ENCODE assay signal across 18 cellular contexts in the genomic region with DNA sequence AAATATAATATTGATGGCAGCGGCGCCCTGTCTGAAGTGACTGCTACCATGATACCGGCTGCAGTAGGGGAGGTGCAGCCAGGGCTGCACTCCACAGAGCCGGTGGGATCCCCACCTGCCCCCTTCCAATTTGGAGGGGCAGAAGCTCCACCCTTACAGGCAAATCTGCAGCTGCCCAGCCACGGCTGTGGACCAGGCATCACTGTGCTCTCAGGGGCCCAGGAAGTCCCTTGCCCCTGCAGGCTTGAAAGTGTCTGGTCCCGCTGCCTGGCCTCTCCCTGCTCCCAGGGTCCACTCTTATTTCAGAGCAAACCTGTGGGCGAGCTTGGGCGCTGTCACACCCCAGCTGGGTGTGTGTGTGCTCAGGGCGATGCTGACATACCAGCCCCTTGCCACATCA.
DNase-seq lines count a peak whose midpoint lies in the region; ATAC-seq lines count a peak whose summit lies in the region.
"Had no signal": no experiment of that assay in that cellular context is flagged by ENCODE, and none has a peak within 500 bp of the region (broad histone marks: within the 10 kb centered on the region; RNA-seq: fewer than 3 reads in every experiment).

No MANE protein-coding gene starts in this region.

- no peak overlapping the region for H3K4me3 Mint-ChIP-seq in stimulated activated naive CD8-positive, alpha-beta T cell treated with anti-CD3 and anti-CD28 coated beads, Interleukin-15, amount 100 ng/mL, for 72 hours
- H3K4me3 Mint-ChIP-seq in stimulated activated effector memory CD8-positive, alpha-beta T cell treated with anti-CD3 and anti-CD28 coated beads, Interleukin-12 subunit alpha, Interleukin-12 subunit beta, amount 100 ng/mL, for 72 hours, result no peak overlapping the region
- H3K4me3 Mint-ChIP-seq in activated T-helper 2 cell treated with anti-CD3 and anti-CD28 coated beads, Interferon-gamma antibody, Interleukin-2, Interleukin-4, amounts not matched to agents 10 μg/mL and 5 μg/mL and 100 μg/mL, durations not matched to agents 14 hours and 24 hours and 36 hours (ENCODE audit: low read depth), result no peak overlapping the region
- H3K4me3 Mint-ChIP-seq: CD14-positive monocyte; CD8-positive, alpha-beta T cell; H9 had no signal

- no peak for DNase-seq in stimulated activated naive CD8-positive, alpha-beta T cell treated with anti-CD3 and anti-CD28 coated beads, Interleukin-15, amount 100 ng/mL, for 72 hours
- no peak for DNase-seq in stimulated activated naive CD8-positive, alpha-beta T cell treated with anti-CD3 and anti-CD28 coated beads, Interleukin-15, Interleukin-2, amounts not matched to agents 100 U/mL and 50 U/mL, for 24 hours
- DNase-seq in neuronal stem cell (ENCODE audit: low spot score) (no peak), CD1c-positive myeloid dendritic cell (ENCODE audit: extremely low spot score) (no peak)
- DNase-seq in stimulated activated effector memory CD8-positive, alpha-beta T cell treated with anti-CD3 and anti-CD28 coated beads, Interleukin-12 subunit alpha, Interleukin-12 subunit beta, amount 100 ng/mL, for 72 hours (ENCODE audit: low spot score in 2 of 2), result no peak
- no peak for DNase-seq in stimulated activated CD4-positive, alpha-beta T cell treated with anti-CD3 and anti-CD28 coated beads, Interleukin-1b, Interleukin-23, amount 100 ng/mL, for 48 hours
- DNase-seq in activated T-helper 2 cell treated with anti-CD3 and anti-CD28 coated beads, Interferon-gamma antibody, Interleukin-2, Interleukin-4, amounts not matched to agents 10 μg/mL and 5 μg/mL and 100 μg/mL, durations not matched to agents 14 hours and 24 hours and 36 hours (ENCODE audit: low spot score), result no peak
- DNase-seq: 8988T; Calu3; CD8-positive, alpha-beta T cell; DMS79 treated with DMSO at 0.1 percent for 48 hours; GF-D8; GOT3; H9 had no signal

- no peak overlapping the region for H3K4me3 ChIP-seq in neuronal stem cell (ENCODE audit: low read length in 2 of 2)
- H3K4me3 ChIP-seq: BLaER1, GM12878 had no signal

- no peak overlapping the region for H4K8ac ChIP-seq in neuronal stem cell (ENCODE audit: low read depth, low read length)

- no peak overlapping the region for H3K27ac Mint-ChIP-seq in stimulated activated naive CD8-positive, alpha-beta T cell treated with anti-CD3 and anti-CD28 coated beads, Interleukin-15, amount 100 ng/mL, for 72 hours
- no peak overlapping the region for H3K27ac Mint-ChIP-seq in stimulated activated effector memory CD8-positive, alpha-beta T cell treated with anti-CD3 and anti-CD28 coated beads, Interleukin-12 subunit alpha, Interleukin-12 subunit beta, amount 100 ng/mL, for 72 hours
- H3K27ac Mint-ChIP-seq in activated T-helper 2 cell treated with anti-CD3 and anti-CD28 coated beads, Interferon-gamma antibody, Interleukin-2, Interleukin-4, amounts not matched to agents 10 μg/mL and 5 μg/mL and 100 μg/mL, durations not matched to agents 14 hours and 24 hours and 36 hours, result no peak overlapping the region
- H3K27ac Mint-ChIP-seq: CD14-positive monocyte; CD8-positive, alpha-beta T cell had no signal

- H3K4me1 Mint-ChIP-seq in stimulated activated naive CD8-positive, alpha-beta T cell treated with anti-CD3 and anti-CD28 coated beads, Interleukin-15, amount 100 ng/mL, for 72 hours, result no peaks in the 10 kb centered on the region
- H3K4me1 Mint-ChIP-seq in stimulated activated effector memory CD8-positive, alpha-beta T cell treated with anti-CD3 and anti-CD28 coated beads, Interleukin-12 subunit alpha, Interleukin-12 subunit beta, amount 100 ng/mL, for 72 hours, result no peaks in the 10 kb centered on the region
- H3K4me1 Mint-ChIP-seq in activated T-helper 2 cell treated with anti-CD3 and anti-CD28 coated beads, Interferon-gamma antibody, Interleukin-2, Interleukin-4, amounts not matched to agents 10 μg/mL and 5 μg/mL and 100 μg/mL, durations not matched to agents 14 hours and 24 hours and 36 hours (ENCODE audit: low read depth), result no peaks in the 10 kb centered on the region
- H3K4me1 Mint-ChIP-seq: CD14-positive monocyte, H9 had no signal

- H3K36me3 Mint-ChIP-seq in stimulated activated effector memory CD8-positive, alpha-beta T cell treated with anti-CD3 and anti-CD28 coated beads, Interleukin-12 subunit alpha, Interleukin-12 subunit beta, amount 100 ng/mL, for 72 hours, result no peaks in the 10 kb centered on the region
- no peaks in the 10 kb centered on the region for H3K36me3 Mint-ChIP-seq in activated T-helper 2 cell treated with anti-CD3 and anti-CD28 coated beads, Interferon-gamma antibody, Interleukin-2, Interleukin-4, amounts not matched to agents 10 μg/mL and 5 μg/mL and 100 μg/mL, durations not matched to agents 14 hours and 24 hours and 36 hours (ENCODE audit: low read depth)
- H3K36me3 Mint-ChIP-seq: CD14-positive monocyte; CD8-positive, alpha-beta T cell had no signal

- WGBS in neuronal stem cell (ENCODE audit: extremely low coverage in 2 of 2, insufficient read length in 2 of 2, insufficient replicate concordance in 1 of 2), 2 donors, result no CpG with 5 or more reads among the region's 9 CpGs

- no peak overlapping the region for H2AFZ ChIP-seq in neuronal stem cell (ENCODE audit: low read length)

- H3K4ac ChIP-seq in neuronal stem cell (ENCODE audit: low read length), result no peak overlapping the region

- H2BK12ac ChIP-seq in neuronal stem cell (ENCODE audit: low read length), result no peak overlapping the region

- peaks cover 0 to 2% of the 10 kb centered on the region in 2 donors for H3K9me3 ChIP-seq in neuronal stem cell (replicated peaks in 1 of 2; ENCODE audit: control insufficient read depth in 2 of 2, insufficient read depth in 1 of 2, low read depth in 1 of 2, low read length in 2 of 2)
- H3K9me3 ChIP-seq: BLaER1 had no signal

- no peak overlapping the region for H2BK120ac ChIP-seq in neuronal stem cell (ENCODE audit: low read depth, low read length)

- H3K79me1 ChIP-seq in neuronal stem cell (ENCODE audit: low read depth, low read length), result no peaks in the 10 kb centered on the region

- H3K36me3 ChIP-seq in neuronal stem cell (replicated peaks in 1 of 2; ENCODE audit: control insufficient read depth in 2 of 2, insufficient read depth in 2 of 2, low read length in 2 of 2), result no peaks in the 10 kb centered on the region
- H3K36me3 ChIP-seq: BLaER1 had no signal

- H2BK15ac ChIP-seq in neuronal stem cell (ENCODE audit: low read length), result peak overlapping the region; percentile 27

- H2AK5ac ChIP-seq in neuronal stem cell (ENCODE audit: low read depth, low read length), result no peak overlapping the region

- no peak overlapping the region for H3K18ac ChIP-seq in neuronal stem cell (ENCODE audit: low read length)

- no peak overlapping the region for H3K14ac ChIP-seq in neuronal stem cell (ENCODE audit: low read length)

- H3K9me3 Mint-ChIP-seq in stimulated activated naive CD8-positive, alpha-beta T cell treated with anti-CD3 and anti-CD28 coated beads, Interleukin-15, amount 100 ng/mL, for 72 hours, result no peaks in the 10 kb centered on the region
- no peaks in the 10 kb centered on the region for H3K9me3 Mint-ChIP-seq in stimulated activated effector memory CD8-positive, alpha-beta T cell treated with anti-CD3 and anti-CD28 coated beads, Interleukin-12 subunit alpha, Interleukin-12 subunit beta, amount 100 ng/mL, for 72 hours
- H3K9me3 Mint-ChIP-seq in activated T-helper 2 cell treated with anti-CD3 and anti-CD28 coated beads, Interferon-gamma antibody, Interleukin-2, Interleukin-4, amounts not matched to agents 10 μg/mL and 5 μg/mL and 100 μg/mL, durations not matched to agents 14 hours and 24 hours and 36 hours, result no peaks in the 10 kb centered on the region
- H3K9me3 Mint-ChIP-seq: CD14-positive monocyte; CD8-positive, alpha-beta T cell had no signal

- intact Hi-C loops in activated T-helper 2 cell treated with anti-CD3 and anti-CD28 coated beads, Interferon-gamma antibody, Interleukin-2, Interleukin-4, amounts not matched to agents 10 μg/mL and 5 μg/mL and 100 μg/mL, durations not matched to agents 14 hours and 24 hours and 36 hours (cut with micrococcal nuclease), result no loop called here

- H3K9ac ChIP-seq in neuronal stem cell (ENCODE audit: low read depth, low read length, poor library complexity), result no peak overlapping the region
- H3K9ac ChIP-seq: BLaER1 had no signal

- H3K4me2 ChIP-seq in neuronal stem cell (ENCODE audit: insufficient read depth, low read length, poor library complexity, severe bottlenecking), result no peak overlapping the region
- H3K4me2 ChIP-seq: BLaER1 had no signal

- H3K27ac ChIP-seq in neuronal stem cell (replicated peaks; ENCODE audit: low read length), result no peak overlapping the region
- H3K27ac ChIP-seq: BLaER1 had no signal

- peak; percentile 10 for ATAC-seq in stimulated activated naive CD8-positive, alpha-beta T cell treated with anti-CD3 and anti-CD28 coated beads, Interleukin-15, amount 100 ng/mL, for 72 hours
- no peak for ATAC-seq in stimulated activated naive CD8-positive, alpha-beta T cell treated with anti-CD3 and anti-CD28 coated beads, Interleukin-15, Interleukin-2, amounts not matched to agents 100 U/mL and 50 U/mL, for 24 hours
- peak; percentile 17 for ATAC-seq in stimulated activated effector memory CD8-positive, alpha-beta T cell treated with anti-CD3 and anti-CD28 coated beads, Interleukin-12 subunit alpha, Interleukin-12 subunit beta, amount 100 ng/mL, for 72 hours
- ATAC-seq: CD8-positive, alpha-beta T cell; GM12878; HepG2 had no signal

- H4K91ac ChIP-seq in neuronal stem cell (ENCODE audit: low read depth, low read length, poor library complexity), result no peak overlapping the region

- no peaks in the 10 kb centered on the region for H3K27me3 ChIP-seq in neuronal stem cell (ENCODE audit: control insufficient read depth in 3 of 3, insufficient read depth in 3 of 3, low read depth in 1 of 3, low read length in 3 of 3)
- H3K27me3 ChIP-seq: BLaER1 had no signal

- no peaks in the 10 kb centered on the region for H3K4me1 ChIP-seq in neuronal stem cell (ENCODE audit: control insufficient read depth in 2 of 2, insufficient read depth in 1 of 2, low read depth in 1 of 2, low read length in 2 of 2)
- H3K4me1 ChIP-seq: BLaER1 had no signal

- peak overlapping the region; percentile 32 for H3K23ac ChIP-seq in neuronal stem cell (ENCODE audit: low read depth, low read length, poor library complexity)

- H2BK5ac ChIP-seq in neuronal stem cell (ENCODE audit: low read length), result no peak overlapping the region

- H3K27me3 Mint-ChIP-seq in stimulated activated naive CD8-positive, alpha-beta T cell treated with anti-CD3 and anti-CD28 coated beads, Interleukin-15, amount 100 ng/mL, for 72 hours, result no peaks in the 10 kb centered on the region
- H3K27me3 Mint-ChIP-seq in activated T-helper 2 cell treated with anti-CD3 and anti-CD28 coated beads, Interferon-gamma antibody, Interleukin-2, Interleukin-4, amounts not matched to agents 10 μg/mL and 5 μg/mL and 100 μg/mL, durations not matched to agents 14 hours and 24 hours and 36 hours (ENCODE audit: low read depth), result peaks cover 2% of the 10 kb centered on the region
